ENCODE assay signal across 17 cellular contexts in genomic region chr17:64634217-64634616, GRCh38. TPM values are rescaled to one million over a fixed set of nuclear protein-coding genes. Genes with fewer than 3 reads are reported as not detected.
DNase-seq lines count a peak whose midpoint lies in the region; ATAC-seq and TF ChIP-seq lines count a peak whose summit lies in the region.
"Had no signal": no experiment of that assay in that cellular context is flagged by ENCODE, and none has a peak within 500 bp of the region (broad histone marks: within the 10 kb centered on the region; RNA-seq: fewer than 3 reads in every experiment).

No MANE protein-coding gene starts in this region.

- peaks cover 19% of the 10 kb centered on the region for H3K36me3 ChIP-seq in IMR-90 (ENCODE audit: control insufficient read depth, insufficient read depth, low read length)
- no peaks in the 10 kb centered on the region for H3K36me3 ChIP-seq in neural progenitor cell
- H3K36me3 ChIP-seq: right atrium auricular region had no signal

- no peak overlapping the region for H2BK20ac ChIP-seq in IMR-90 (ENCODE audit: low read depth, low read length)

- TF ChIP-seq CTCF in IMR-90 (conservative IDR thresholded peaks at IDR 0.05; ENCODE audit: low read depth, low read length) = no peak
- no peak for TF ChIP-seq CTCF in osteocyte (IDR thresholded peaks at IDR 0.05)
- no peak for TF ChIP-seq CTCF in neural progenitor cell (IDR thresholded peaks at IDR 0.05)

- no peaks in the 10 kb centered on the region for H3K27me3 Mint-ChIP-seq in activated CD4-positive, alpha-beta T cell treated with anti-CD3 and anti-CD28 coated beads, Interleukin-2, amount 10 ng/mL, durations not matched to agents 7 days and 5 days
- H3K27me3 Mint-ChIP-seq in activated naive CD8-positive, alpha-beta T cell treated with anti-CD3 and anti-CD28 coated beads for 36 hours = no peaks in the 10 kb centered on the region
- H3K27me3 Mint-ChIP-seq in osteocyte (ENCODE audit: unreplicated experiment) (no peaks in the 10 kb centered on the region), neural progenitor cell (ENCODE audit: insufficient read depth, low read depth) (peaks cover 2% of the 10 kb centered on the region)
- H3K27me3 Mint-ChIP-seq: memory B cell had no signal

- H2AK5ac ChIP-seq in IMR-90 (ENCODE audit: low read depth, low read length) = no peak overlapping the region

- H3K9ac ChIP-seq in IMR-90 (ENCODE audit: low read depth, low read length) (no peak overlapping the region), neural progenitor cell (no peak overlapping the region)

- peaks cover 63% of the 10 kb centered on the region for H3K79me2 ChIP-seq in neural progenitor cell (ENCODE audit: low read depth)

- no peak for TF ChIP-seq POLR2A in IMR-90 (IDR thresholded peaks at IDR 0.05; ENCODE audit: low read depth, low read length)

- peaks cover 100% of the 10 kb centered on the region for H4K20me1 ChIP-seq in IMR-90 (ENCODE audit: insufficient read depth, low read length)
- H4K20me1 ChIP-seq in neural progenitor cell (ENCODE audit: low read depth) = no peaks in the 10 kb centered on the region

- H3K79me1 ChIP-seq in IMR-90 (ENCODE audit: low read depth in 1 of 2, low read length in 2 of 2) = peaks cover 0 to 27% of the 10 kb centered on the region in 2 experiments; a peak in 2 of 4 replicates

- H3K9me3 ChIP-seq in IMR-90 (ENCODE audit: control insufficient read depth, insufficient read depth, low read length) = no peaks in the 10 kb centered on the region
- no peaks in the 10 kb centered on the region for H3K9me3 ChIP-seq in neural progenitor cell (ENCODE audit: low read depth)
- H3K9me3 ChIP-seq: A549, right atrium auricular region had no signal

- H3K18ac ChIP-seq in IMR-90 (ENCODE audit: low read depth, low read length) = no peak overlapping the region

- H3K4ac ChIP-seq in IMR-90 (ENCODE audit: low read depth, low read length) = no peak overlapping the region

- peaks cover 17% of the 10 kb centered on the region for H3K36me3 Mint-ChIP-seq in activated CD4-positive, alpha-beta T cell treated with anti-CD3 and anti-CD28 coated beads, Interleukin-2, amount 10 ng/mL, durations not matched to agents 7 days and 5 days (ENCODE audit: low read depth)
- peaks cover 12% of the 10 kb centered on the region for H3K36me3 Mint-ChIP-seq in activated naive CD8-positive, alpha-beta T cell treated with anti-CD3 and anti-CD28 coated beads for 36 hours
- H3K36me3 Mint-ChIP-seq in osteocyte (ENCODE audit: unreplicated experiment) = peaks cover 10% of the 10 kb centered on the region
- peaks cover 9% of the 10 kb centered on the region for H3K36me3 Mint-ChIP-seq in neural progenitor cell
- H3K36me3 Mint-ChIP-seq: WTC11 had no signal

- peak overlapping the region; percentile 32 for H2BK5ac ChIP-seq in IMR-90 (ENCODE audit: low read depth, low read length, poor library complexity, severe bottlenecking)

- dilution Hi-C loops in IMR-90 (cut with HindIII; ENCODE audit: low sequenced_read_pairs, unreplicated experiment) = no loop called here

- no peak overlapping the region for H3K4me3 Mint-ChIP-seq in activated CD4-positive, alpha-beta T cell treated with anti-CD3 and anti-CD28 coated beads, Interleukin-2, amount 10 ng/mL, durations not matched to agents 7 days and 5 days
- no peak overlapping the region for H3K4me3 Mint-ChIP-seq in activated naive CD8-positive, alpha-beta T cell treated with anti-CD3 and anti-CD28 coated beads for 36 hours
- H3K4me3 Mint-ChIP-seq in osteocyte (ENCODE audit: unreplicated experiment) = no peak overlapping the region
- H3K4me3 Mint-ChIP-seq in neural progenitor cell = no peak overlapping the region
- H3K4me3 Mint-ChIP-seq: memory B cell, WTC11 had no signal

- H2AK9ac ChIP-seq in IMR-90 (replicated peaks; ENCODE audit: low read depth, low read length, poor library complexity) = no peak overlapping the region

- intact Hi-C loops in IMR-90 (cut with micrococcal nuclease) = no loop called here

- in situ Hi-C loops in IMR-90 (cut with MboI; ENCODE audit: low sequenced_read_pairs) = loop anchor here (25.0 kb wide), 1 partner anchor 322 kb away; no protein-coding TSS in a partner anchor

- H3K9me1 ChIP-seq in IMR-90 (ENCODE audit: insufficient read depth, low read length) = peaks cover 16% of the 10 kb centered on the region

- no peak overlapping the region for H4K91ac ChIP-seq in IMR-90 (ENCODE audit: insufficient read depth, low read depth, low read length)

- H2BK120ac ChIP-seq in IMR-90 (ENCODE audit: low read depth, low read length) = no peak overlapping the region

- no peak overlapping the region for H2BK15ac ChIP-seq in IMR-90 (ENCODE audit: low read depth, low read length)

- no peaks in the 10 kb centered on the region for H3K9me3 Mint-ChIP-seq in activated CD4-positive, alpha-beta T cell treated with anti-CD3 and anti-CD28 coated beads, Interleukin-2, amount 10 ng/mL, durations not matched to agents 7 days and 5 days
- H3K9me3 Mint-ChIP-seq in activated naive CD8-positive, alpha-beta T cell treated with anti-CD3 and anti-CD28 coated beads for 36 hours = peaks cover 3% of the 10 kb centered on the region
- H3K9me3 Mint-ChIP-seq in osteocyte (ENCODE audit: unreplicated experiment) (no peaks in the 10 kb centered on the region), neural progenitor cell (no peaks in the 10 kb centered on the region)
- H3K9me3 Mint-ChIP-seq: memory B cell had no signal

- no peak overlapping the region; the same call in 1 of the 2 replicates for H3K4me2 ChIP-seq in IMR-90 (ENCODE audit: low read depth, low read length)
- H3K4me2 ChIP-seq in neural progenitor cell = no peak overlapping the region
- H3K4me2 ChIP-seq: A549 had no signal

- H2AFZ ChIP-seq in IMR-90 (replicated peaks; ENCODE audit: low read length, poor library complexity) (no peak overlapping the region), neural progenitor cell (replicated peaks) (no peak overlapping the region)

- H3K56ac ChIP-seq in IMR-90 (ENCODE audit: extremely low read depth, insufficient read depth, low read length) = no peak overlapping the region

- H3K4me1 ChIP-seq in IMR-90 (ENCODE audit: control insufficient read depth, insufficient read depth, low read length) = peaks cover 20% of the 10 kb centered on the region
- no peaks in the 10 kb centered on the region for H3K4me1 ChIP-seq in neural progenitor cell

- H3K4me3 ChIP-seq in IMR-90 (ENCODE audit: insufficient read depth, low read depth, low read length) = no peak overlapping the region
- H3K4me3 ChIP-seq in neural progenitor cell = no peak overlapping the region
- H3K4me3 ChIP-seq: A549, right atrium auricular region had no signal

- no TSS peak for BruUV-seq in IMR-90 (replicated peaks; lab: Mats Ljungman, UMichigan)

- 0 out of 2 replicates have a peak overlapping the region, but pooled peaks have one; percentile 25 for H3K14ac ChIP-seq in IMR-90 (replicated peaks; ENCODE audit: low read depth, low read length)

- H3K27ac Mint-ChIP-seq in activated CD4-positive, alpha-beta T cell treated with anti-CD3 and anti-CD28 coated beads, Interleukin-2, amount 10 ng/mL, durations not matched to agents 7 days and 5 days = peak overlapping the region; percentile 13
- H3K27ac Mint-ChIP-seq in activated naive CD8-positive, alpha-beta T cell treated with anti-CD3 and anti-CD28 coated beads for 36 hours = peak overlapping the region; percentile 32
- H3K27ac Mint-ChIP-seq in osteocyte (ENCODE audit: unreplicated experiment) = peak overlapping the region; percentile 63
- H3K27ac Mint-ChIP-seq in neural progenitor cell = no peak overlapping the region
- H3K27ac Mint-ChIP-seq: memory B cell, WTC11 had no signal

- H4K5ac ChIP-seq in IMR-90 (ENCODE audit: low read depth, low read length) = no peak overlapping the region

- WGBS in IMR-90 (ENCODE audit: extremely low coverage in 2 of 2, insufficient read length in 1 of 2), 2 experiments = no CpG with 5 or more reads among the region's 1 CpG

- peak overlapping the region; percentile 62; the same call in 1 of the 2 replicates for H3K23ac ChIP-seq in IMR-90 (ENCODE audit: low read depth, low read length)

- no peak for ATAC-seq in IMR-90 (ENCODE audit: low read depth)
- ATAC-seq: A549, WTC11 had no signal

- CTCF ChIA-PET in activated CD4-positive, alpha-beta T cell treated with anti-CD3 and anti-CD28 coated beads, Interleukin-2, amount 10 ng/mL, durations not matched to agents 7 days and 5 days (lab: Charles Lee) = interaction anchor here (0.6 to 1.2 kb wide), 4 partner anchors 10 to 68 kb away, joined by 3 to 9 read pairs (median 6); no protein-coding TSS in a partner anchor
- CTCF ChIA-PET in IMR-90 (lab: Yijun Ruan, JAX) = interaction anchor here (0.7 kb wide), 1 partner anchor 15 kb away, joined by 3 read pairs; no protein-coding TSS in a partner anchor

- H4K8ac ChIP-seq in IMR-90 (ENCODE audit: low read depth in 2 of 2, low read length in 2 of 2) = no peak overlapping the region

- TF ChIP-seq RAD21 in IMR-90 (IDR thresholded peaks at IDR 0.05; ENCODE audit: low read length) = no peak

- peaks cover 40% of the 10 kb centered on the region for H3K4me1 Mint-ChIP-seq in activated CD4-positive, alpha-beta T cell treated with anti-CD3 and anti-CD28 coated beads, Interleukin-2, amount 10 ng/mL, durations not matched to agents 7 days and 5 days
- peaks cover 59% of the 10 kb centered on the region for H3K4me1 Mint-ChIP-seq in activated naive CD8-positive, alpha-beta T cell treated with anti-CD3 and anti-CD28 coated beads for 36 hours
- H3K4me1 Mint-ChIP-seq in osteocyte (ENCODE audit: unreplicated experiment) (peaks cover 52% of the 10 kb centered on the region), neural progenitor cell (peaks cover 4% of the 10 kb centered on the region)

- H3K27me3 ChIP-seq in IMR-90 (ENCODE audit: control insufficient read depth, insufficient read depth, low read length) = no peaks in the 10 kb centered on the region
- H3K27me3 ChIP-seq in neural progenitor cell = no peaks in the 10 kb centered on the region
- H3K27me3 ChIP-seq: right atrium auricular region had no signal

- DNase-seq in activated CD4-positive, alpha-beta T cell treated with anti-CD3 and anti-CD28 coated beads, Interleukin-2, amount 10 ng/mL, durations not matched to agents 7 days and 5 days = no peak
- DNase-seq in activated CD4-positive, alpha-beta T cell treated with anti-CD3 and anti-CD28 coated beads for 1 hour = no peak
- DNase-seq in IMR-90 (no peak), osteocyte (ENCODE audit: extremely low spot score, unreplicated experiment) (no peak), HuH-7 (ENCODE audit: low spot score) (no peak), NCI-H2081 (lab: John Stamatoyannopoulos, UW) (no peak), neural progenitor cell (ENCODE audit: low spot score) (no peak)
- no peak for DNase-seq in activated naive CD8-positive, alpha-beta T cell treated with anti-CD3 and anti-CD28 coated beads for 36 hours
- DNase-seq: anterior cingulate cortex, kidney, NCI-H1694 treated with DMSO at 0.1 percent for 48 hours, NCI-H446 treated with DMSO at 0.1 percent for 48 hours, SHP77 treated with DMSO at 0.1 percent for 48 hours had no signal

- H3K27ac ChIP-seq in IMR-90 (ENCODE audit: insufficient read depth, low read length) = no peak overlapping the region
- H3K27ac ChIP-seq in neural progenitor cell = no peak overlapping the region
- H3K27ac ChIP-seq: A549, right atrium auricular region had no signal

- POLR2A ChIA-PET in activated CD4-positive, alpha-beta T cell treated with anti-CD3 and anti-CD28 coated beads, Interleukin-2, amount 10 ng/mL, durations not matched to agents 7 days and 5 days (lab: Charles Lee) = interaction anchor here (0.5 kb wide), 2 partner anchors 42 to 129 kb away, joined by 3 read pairs; no protein-coding TSS in a partner anchor
- POLR2A ChIA-PET in IMR-90 (lab: Charles Lee; ENCODE audit: unreplicated experiment) = no interaction called here

- H3F3A ChIP-seq in neural progenitor cell (ENCODE audit: low read depth) = no peaks in the 10 kb centered on the region

RNA-seq across cellular contexts. Expression of gene SMURF2, which starts 27.9 kb away (rescaled TPM):
- 10 to 100 TPM; 17.4 to 18.2 TPM for total RNA-seq in activated CD4-positive, alpha-beta T cell treated with anti-CD3 and anti-CD28 coated beads, Interleukin-2, amount 10 ng/mL, durations not matched to agents 7 days and 5 days
- 736 and 774 TPM in 2 replicates for total RNA-seq in IMR-90 (2012; rRNA removed)
- 119 and 131 TPM in 2 replicates for polyA plus RNA-seq in IMR-90 (2012; rRNA removed)
- polyA plus RNA-seq in IMR-90 (2012; cell fraction: cytosol; rRNA removed) = 23.6 and 30.3 TPM in 2 replicates
- polyA plus RNA-seq in IMR-90 (2012; cell fraction: nucleus; rRNA removed; ENCODE audit: low replicate concordance) = 34.4 and 346 TPM in 2 replicates
- total RNA-seq in activated naive CD8-positive, alpha-beta T cell treated with anti-CD3 and anti-CD28 coated beads for 36 hours = 10 to 100 TPM; 13.5 to 14.1 TPM
- total RNA-seq in osteocyte = 41.7 and 42.3 TPM in 2 replicates
- 21.6 and 24.6 TPM in 2 replicates for total RNA-seq in neural progenitor cell (ENCODE audit: low replicate concordance)

Comparison
In these comparisons a context has a peak if more than half of its experiments do, and no peak if none do; other contexts are left out.
1. RNA of gene SMURF2, which starts 27.9 kb away (total RNA-seq): 736 to 774 TPM in IMR-90; 41.7 to 42.3 TPM in osteocyte, 21.6 to 24.6 TPM in neural progenitor cell, 17.4 to 18.2 TPM in activated CD4-positive, alpha-beta T cell treated with anti-CD3 and anti-CD28 coated beads, Interleukin-2, amount 10 ng/mL, durations not matched to agents 7 days and 5 days and 13.5 to 14.1 TPM in activated naive CD8-positive, alpha-beta T cell treated with anti-CD3 and anti-CD28 coated beads for 36 hours; every median in the first group is over 10 times any median in the second.